Comparison of ENCODE assay signal across 19 cellular contexts in genomic region chr7:124071843-124072242, GRCh38. TPM values are rescaled to one million over a fixed set of nuclear protein-coding genes. Genes with fewer than 3 reads are reported as not detected.
A peak's percentile ranks its signal among the peaks of the same experiment; 100 is the strongest.
DNase-seq lines count a peak whose midpoint lies in the region; ATAC-seq and TF ChIP-seq lines count a peak whose summit lies in the region.
"Had no signal": no experiment of that assay in that cellular context is flagged by ENCODE, and none has a peak within 500 bp of the region (broad histone marks: within the 10 kb centered on the region; RNA-seq: fewer than 3 reads in every experiment).

No MANE protein-coding gene starts in this region.

- H3K4me3 ChIP-seq in retinal pigment epithelial cell (ENCODE audit: low read length), result no peak overlapping the region
- no peak overlapping the region for H3K4me3 ChIP-seq in heart right ventricle
- H3K4me3 ChIP-seq: SJSA1 had no signal

- no peaks in the 10 kb centered on the region for H3K4me1 ChIP-seq in heart right ventricle
- H3K4me1 ChIP-seq: Caco-2 had no signal

- H3K36me3 ChIP-seq in heart right ventricle, result no peaks in the 10 kb centered on the region
- H3K36me3 ChIP-seq: SJSA1 had no signal

- H3K27ac ChIP-seq in heart right ventricle, result no peak overlapping the region
- H3K27ac ChIP-seq: RWPE1, SJSA1 had no signal

- ATAC-seq in HG02973 (IDR thresholded peaks at IDR 0.05; ENCODE audit: unreplicated experiment), result no peak
- ATAC-seq in heart right ventricle, result no peak
- no peak for ATAC-seq in GM21619 (IDR thresholded peaks at IDR 0.05; ENCODE audit: unreplicated experiment)

- 61 to 84% methylated on average over 1 of the region's 1 CpG for WGBS in heart right ventricle, 2 donors

- DNase-seq in NCI-H1694 (lab: John Stamatoyannopoulos, UW) (peak; percentile 17), NCI-H1694 treated with DMSO at 0.1 percent for 48 hours (lab: John Stamatoyannopoulos, UW) (no peak), NCI-H1105 treated with DMSO at 0.1 percent for 48 hours (lab: John Stamatoyannopoulos, UW) (peak; percentile 88), NCI-H524 (lab: John Stamatoyannopoulos, UW) (peak; percentile 85 to 96), retinal pigment epithelial cell (ENCODE audit: low read depth) (peak; percentile 93), heart right ventricle (no peak)
- DNase-seq: C1 segment of cervical spinal cord, Caco-2, DND-41, GDM1, GOT3, NCI-H1436 treated with DMSO at 0.1 percent for 48 hours, SW 1271 had no signal

- intact Hi-C loops in heart right ventricle (cut with DNase I), result no loop called here

- TF ChIP-seq CTCF in retinal pigment epithelial cell (conservative IDR thresholded peaks at IDR 0.05; ENCODE audit: low read depth, low read length), result no peak
- TF ChIP-seq CTCF in heart right ventricle (IDR thresholded peaks at IDR 0.05), result no peak

- no peaks in the 10 kb centered on the region for H3K27me3 ChIP-seq in heart right ventricle
- H3K27me3 ChIP-seq: SJSA1 had no signal

- no peaks in the 10 kb centered on the region for H3K9me3 ChIP-seq in heart right ventricle
- H3K9me3 ChIP-seq: Caco-2, SJSA1 had no signal

RNA-seq across cellular contexts. Expression of gene TMEM229A, which starts 39.0 kb away (rescaled TPM):
- under 1 TPM in 2 of 10 donors, not detected in 8; 0.17 to 0.32 TPM for total RNA-seq in heart right ventricle
- polyA plus RNA-seq in heart right ventricle, result not detected
- total RNA-seq: A172, OCI-LY7, SJSA1 had no signal

Comparison
In these comparisons a context has a peak if more than half of its experiments do, and no peak if none do; other contexts are left out.
1. DNase-seq: peak in NCI-H1694 (single experiment), NCI-H1105 treated with DMSO at 0.1 percent for 48 hours (single experiment), NCI-H524 (2 of 2) and retinal pigment epithelial cell (single experiment); none in NCI-H1694 treated with DMSO at 0.1 percent for 48 hours (single experiment) and heart right ventricle (0 of 2).